ENCODE assay signal across 9 cellular contexts in the genomic region with DNA sequence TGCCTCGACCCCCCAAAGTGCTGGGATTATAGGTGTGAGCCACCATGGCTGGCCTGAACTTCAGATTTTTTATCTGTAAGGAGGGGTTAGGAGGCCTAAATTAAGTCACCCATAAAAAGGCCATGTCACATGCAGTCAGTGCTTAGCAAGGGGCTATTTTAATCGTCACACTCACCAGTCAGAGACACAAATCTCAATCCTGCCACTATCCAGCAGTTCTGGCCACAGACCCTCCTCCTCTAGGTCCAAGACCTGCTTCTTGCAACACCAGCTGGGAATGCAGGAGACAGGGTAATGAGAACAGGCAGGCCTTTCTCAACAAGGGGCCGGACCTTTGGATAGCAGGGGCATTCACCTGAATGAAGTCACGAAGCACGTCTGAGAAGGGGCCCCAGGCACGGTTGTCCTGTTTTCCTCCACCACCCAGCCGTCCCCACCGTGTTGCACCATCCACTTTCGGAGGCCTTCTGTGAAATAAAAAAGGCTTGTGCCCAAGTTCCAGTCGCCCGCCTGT. TPM values are rescaled to one million over a fixed set of nuclear protein-coding genes. Genes with fewer than 3 reads are reported as not detected.
A peak's percentile ranks its signal among the peaks of the same experiment; 100 is the strongest.
DNase-seq lines count a peak whose midpoint lies in the region; ATAC-seq and TF ChIP-seq lines count a peak whose summit lies in the region.
"Had no signal": no experiment of that assay in that cellular context is flagged by ENCODE, and none has a peak within 500 bp of the region (broad histone marks: within the 10 kb centered on the region; RNA-seq: fewer than 3 reads in every experiment).

No MANE protein-coding gene starts in this region.

- no peaks in the 10 kb centered on the region for H3K36me3 ChIP-seq in kidney epithelial cell (ENCODE audit: control insufficient read depth, insufficient read depth, low read length)
- peaks cover 18% of the 10 kb centered on the region for H3K36me3 ChIP-seq in suprapubic skin

- peaks cover 27% of the 10 kb centered on the region for H3K4me1 ChIP-seq in suprapubic skin

- no peak overlapping the region for H3K27ac Mint-ChIP-seq in activated CD4-positive, alpha-beta T cell treated with anti-CD3 and anti-CD28 coated beads, Interleukin-2, amount 10 ng/mL, durations not matched to agents 7 days and 5 days
- no peak overlapping the region for H3K27ac Mint-ChIP-seq in activated naive CD8-positive, alpha-beta T cell treated with anti-CD3 and anti-CD28 coated beads, Interleukin-2, amount 50 U/mL, for 24 hours

- no peak for TF ChIP-seq CTCF in kidney epithelial cell (IDR thresholded peaks at IDR 0.05; ENCODE audit: insufficient read depth, low read length, poor library complexity, severe bottlenecking)
- no peak for TF ChIP-seq CTCF in suprapubic skin (IDR thresholded peaks at IDR 0.05)

- 43% methylated on average over 4 of the region's 11 CpGs for WGBS in suprapubic skin

- TF ChIP-seq POLR2A in suprapubic skin (IDR thresholded peaks at IDR 0.05) = no peak

- H3K36me3 Mint-ChIP-seq in activated CD4-positive, alpha-beta T cell treated with anti-CD3 and anti-CD28 coated beads, Interleukin-2, amount 10 ng/mL, durations not matched to agents 7 days and 5 days (ENCODE audit: low read depth) = no peaks in the 10 kb centered on the region
- H3K36me3 Mint-ChIP-seq in activated naive CD8-positive, alpha-beta T cell treated with anti-CD3 and anti-CD28 coated beads, Interleukin-2, amount 50 U/mL, for 24 hours (ENCODE audit: low read depth) = no peaks in the 10 kb centered on the region

- POLR2A ChIA-PET in activated CD4-positive, alpha-beta T cell treated with anti-CD3 and anti-CD28 coated beads, Interleukin-2, amount 10 ng/mL, durations not matched to agents 7 days and 5 days (lab: Charles Lee) = no interaction called here

- H3K27me3 ChIP-seq in kidney epithelial cell (ENCODE audit: control insufficient read depth, insufficient read depth, low read length) = no peaks in the 10 kb centered on the region
- peaks cover 3% of the 10 kb centered on the region for H3K27me3 ChIP-seq in suprapubic skin

- H3K4me3 Mint-ChIP-seq in activated CD4-positive, alpha-beta T cell treated with anti-CD3 and anti-CD28 coated beads, Interleukin-2, amount 10 ng/mL, durations not matched to agents 7 days and 5 days = peak overlapping the region; percentile 40
- peak overlapping the region; percentile 50 for H3K4me3 Mint-ChIP-seq in activated naive CD8-positive, alpha-beta T cell treated with anti-CD3 and anti-CD28 coated beads, Interleukin-2, amount 50 U/mL, for 24 hours

- no peaks in the 10 kb centered on the region for H3K9me3 ChIP-seq in suprapubic skin

- H3K27me3 Mint-ChIP-seq in activated CD4-positive, alpha-beta T cell treated with anti-CD3 and anti-CD28 coated beads, Interleukin-2, amount 10 ng/mL, durations not matched to agents 7 days and 5 days = peaks cover 37% of the 10 kb centered on the region
- H3K27me3 Mint-ChIP-seq in activated naive CD8-positive, alpha-beta T cell treated with anti-CD3 and anti-CD28 coated beads, Interleukin-2, amount 50 U/mL, for 24 hours = peaks cover 4% of the 10 kb centered on the region

- H3K4me3 ChIP-seq in kidney epithelial cell (ENCODE audit: low read depth, low read length) (peak overlapping the region; percentile 62), suprapubic skin (peak overlapping the region; percentile 62)

- no peak for DNase-seq in activated CD4-positive, alpha-beta T cell treated with anti-CD3 and anti-CD28 coated beads, Interleukin-2, amount 10 ng/mL, durations not matched to agents 7 days and 5 days
- DNase-seq in activated CD4-positive, alpha-beta T cell treated with anti-CD3 and anti-CD28 coated beads for 4 hours = no peak
- no peak for DNase-seq in activated naive CD8-positive, alpha-beta T cell treated with anti-CD3 and anti-CD28 coated beads, Interleukin-2, amount 50 U/mL, for 24 hours
- DNase-seq in kidney epithelial cell (ENCODE audit: low read depth) (no peak), suprapubic skin (ENCODE audit: low spot score in 2 of 2) (no peak), D341Med (ENCODE audit: low spot score) (no peak), NCI-H2196 treated with DMSO at 0.1 percent for 48 hours (lab: John Stamatoyannopoulos, UW; ENCODE audit: unreplicated experiment) (no peak)
- DNase-seq: KG1 had no signal

- TF ChIP-seq EP300 in suprapubic skin (IDR thresholded peaks at IDR 0.05) = no peak

- H3K27ac ChIP-seq in suprapubic skin = peak overlapping the region; percentile 93

- peaks cover 2% of the 10 kb centered on the region for H3K9me3 Mint-ChIP-seq in activated CD4-positive, alpha-beta T cell treated with anti-CD3 and anti-CD28 coated beads, Interleukin-2, amount 10 ng/mL, durations not matched to agents 7 days and 5 days
- no peaks in the 10 kb centered on the region for H3K9me3 Mint-ChIP-seq in activated naive CD8-positive, alpha-beta T cell treated with anti-CD3 and anti-CD28 coated beads, Interleukin-2, amount 50 U/mL, for 24 hours

- peaks cover 7% of the 10 kb centered on the region for H3K4me1 Mint-ChIP-seq in activated CD4-positive, alpha-beta T cell treated with anti-CD3 and anti-CD28 coated beads, Interleukin-2, amount 10 ng/mL, durations not matched to agents 7 days and 5 days
- H3K4me1 Mint-ChIP-seq in activated naive CD8-positive, alpha-beta T cell treated with anti-CD3 and anti-CD28 coated beads, Interleukin-2, amount 50 U/mL, for 24 hours = peaks cover 13% of the 10 kb centered on the region

- CTCF ChIA-PET in activated CD4-positive, alpha-beta T cell treated with anti-CD3 and anti-CD28 coated beads, Interleukin-2, amount 10 ng/mL, durations not matched to agents 7 days and 5 days (lab: Charles Lee) = no interaction called here

- no peak for ATAC-seq in activated naive CD8-positive, alpha-beta T cell treated with anti-CD3 and anti-CD28 coated beads, Interleukin-2, amount 50 U/mL, for 24 hours
- ATAC-seq in HG02571 (IDR thresholded peaks at IDR 0.05; ENCODE audit: unreplicated experiment) = no peak

RNA-seq across cellular contexts. Expression of a gene that starts 1.4 kb away (rescaled TPM):
- not detected for total RNA-seq in activated CD4-positive, alpha-beta T cell treated with anti-CD3 and anti-CD28 coated beads, Interleukin-2, amount 10 ng/mL, durations not matched to agents 7 days and 5 days
- total RNA-seq in kidney epithelial cell = 3.0 and 6.9 TPM in 2 replicates
- 10 to 100 TPM; 12.0 to 37.9 (median 26.1) TPM for total RNA-seq in suprapubic skin

RNA-seq across cellular contexts. Expression of a gene that starts 53.3 kb away (rescaled TPM):
- not detected for total RNA-seq in activated CD4-positive, alpha-beta T cell treated with anti-CD3 and anti-CD28 coated beads, Interleukin-2, amount 10 ng/mL, durations not matched to agents 7 days and 5 days
- 0.33 and 0.82 TPM in 2 replicates for total RNA-seq in kidney epithelial cell
- 10 to 100 TPM; 15.0 to 24.1 (median 18.0) TPM for total RNA-seq in suprapubic skin

RNA-seq across cellular contexts. Expression of a gene that starts 55.4 kb away (rescaled TPM):
- under 1 TPM in 1 of 2 experiments, not detected in 1; 0.35 TPM for total RNA-seq in activated CD4-positive, alpha-beta T cell treated with anti-CD3 and anti-CD28 coated beads, Interleukin-2, amount 10 ng/mL, durations not matched to agents 7 days and 5 days
- total RNA-seq in kidney epithelial cell (17.9 and 20.1 TPM in 2 replicates), suprapubic skin (10 to 100 TPM; 11.3 to 35.1 (median 20.4) TPM)

Comparison
In these comparisons a context has a peak if more than half of its experiments do, and no peak if none do; other contexts are left out.
1. RNA of a gene that starts 55.4 kb away (total RNA-seq): 11.3 to 35.1 TPM in suprapubic skin and 17.9 to 20.1 TPM in kidney epithelial cell; 0.35 TPM in activated CD4-positive, alpha-beta T cell treated with anti-CD3 and anti-CD28 coated beads, Interleukin-2, amount 10 ng/mL, durations not matched to agents 7 days and 5 days; every median in the first group is over 4 times any median in the second.